Comparison of ENCODE assay signal across 8 cellular contexts in the genomic region with DNA sequence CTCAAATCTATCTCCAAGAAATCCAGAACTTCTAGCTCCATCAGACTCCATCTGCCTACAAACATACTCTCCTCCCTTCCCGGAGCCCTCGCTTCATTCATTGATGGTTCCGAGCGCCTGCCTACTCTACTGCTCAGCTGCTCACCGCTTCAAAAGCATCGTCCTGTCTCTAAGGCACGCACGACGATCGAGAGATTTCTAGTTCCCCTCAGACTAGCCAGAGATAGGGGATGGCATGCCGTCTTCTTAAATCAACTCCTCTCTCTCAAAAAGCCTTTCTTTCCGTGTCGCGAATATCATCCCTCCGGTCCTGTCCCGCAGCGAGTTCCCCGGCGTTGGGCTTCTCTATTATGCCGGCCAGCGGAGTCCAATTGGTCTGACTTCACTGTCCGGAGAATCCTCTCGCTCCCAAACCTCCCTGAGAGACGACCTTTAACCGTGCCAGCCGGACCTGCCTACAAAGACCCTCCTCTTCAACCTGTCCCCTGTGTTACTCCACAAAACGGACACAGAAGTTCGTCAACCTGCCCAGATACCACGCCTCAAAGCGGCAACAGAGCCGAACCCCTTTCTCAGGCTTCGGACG. TPM values are rescaled to one million over a fixed set of nuclear protein-coding genes. Genes with fewer than 3 reads are reported as not detected.
DNase-seq lines count a peak whose midpoint lies in the region; ATAC-seq and TF ChIP-seq lines count a peak whose summit lies in the region.

No MANE protein-coding gene starts in this region.

- peak overlapping the region; percentile 19 to 97 (median 80) for H3K27ac ChIP-seq in heart left ventricle
- H3K27ac ChIP-seq in psoas muscle: peak overlapping the region; percentile 92

- no peak for TF ChIP-seq POLR2A in heart left ventricle (IDR thresholded peaks at IDR 0.05)

- peaks cover 51% of the 10 kb centered on the region for H3K4me1 Mint-ChIP-seq in Calu3 (ENCODE audit: low read depth, unreplicated experiment)
- H3K4me1 Mint-ChIP-seq in activated T-helper 1 cell treated with anti-CD3 and anti-CD28 coated beads, Interleukin-12 subunit alpha, Interleukin-12 subunit beta, Interleukin-2, Interleukin-4 antibody, amounts not matched to agents 30 ng/mL and 10 ng/mL and 1 ng/mL, durations not matched to agents 14 hours and 24 hours and 36 hours (ENCODE audit: low read depth): peaks cover 37% of the 10 kb centered on the region

- TF ChIP-seq CTCF in Calu3 (IDR thresholded peaks at IDR 0.05; ENCODE audit: unreplicated experiment): no peak
- TF ChIP-seq CTCF in heart left ventricle (IDR thresholded peaks at IDR 0.05): no peak
- no peak for TF ChIP-seq CTCF in psoas muscle (IDR thresholded peaks at IDR 0.05)

- H3K36me3 ChIP-seq in heart left ventricle (peaks cover 0 to 72% (median 60%) of the 10 kb centered on the region in 9 donors), psoas muscle (ENCODE audit: insufficient read depth in 1 of 2, low read depth in 1 of 2) (peaks cover 5 to 73% of the 10 kb centered on the region in 2 donors)

- H3K27ac Mint-ChIP-seq in Calu3 (ENCODE audit: unreplicated experiment): peak overlapping the region; percentile 99
- peak overlapping the region; percentile 92 for H3K27ac Mint-ChIP-seq in activated T-helper 1 cell treated with anti-CD3 and anti-CD28 coated beads, Interleukin-12 subunit alpha, Interleukin-12 subunit beta, Interleukin-2, Interleukin-4 antibody, amounts not matched to agents 30 ng/mL and 10 ng/mL and 1 ng/mL, durations not matched to agents 14 hours and 24 hours and 36 hours

- no peaks in the 10 kb centered on the region for H3K27me3 ChIP-seq in heart left ventricle
- no peaks in the 10 kb centered on the region for H3K27me3 ChIP-seq in psoas muscle (ENCODE audit: insufficient read depth in 3 of 3, low read length in 2 of 3)

- H3K4me3 Mint-ChIP-seq in Calu3 (ENCODE audit: low read depth, unreplicated experiment): peak overlapping the region; percentile 96
- peak overlapping the region; percentile 98 for H3K4me3 Mint-ChIP-seq in activated T-helper 1 cell treated with anti-CD3 and anti-CD28 coated beads, Interleukin-12 subunit alpha, Interleukin-12 subunit beta, Interleukin-2, Interleukin-4 antibody, amounts not matched to agents 30 ng/mL and 10 ng/mL and 1 ng/mL, durations not matched to agents 14 hours and 24 hours and 36 hours

- CTCF ChIA-PET in Calu3 (lab: Charles Lee): interaction anchor here (0.6 to 2.4 kb wide), 10 partner anchors 8 to 425 kb away, joined by 3 to 14 read pairs (median 3); partner anchors contain the start of genes C11orf98, CSKMT, HNRNPUL2 and TUT1

- DNase-seq in Calu3 (no peak), HT-29 (ENCODE audit: low spot score) (peak; percentile 53), heart left ventricle (no peak), psoas muscle (no peak), amniotic stem cell (lab: John Stamatoyannopoulos, UW) (no peak), hippocampal formation (lab: John Stamatoyannopoulos, UW) (no peak)
- no peak for DNase-seq in activated T-helper 1 cell treated with anti-CD3 and anti-CD28 coated beads, Interleukin-12 subunit alpha, Interleukin-12 subunit beta, Interleukin-2, Interleukin-4 antibody, amounts not matched to agents 30 ng/mL and 10 ng/mL and 1 ng/mL, durations not matched to agents 14 hours and 24 hours and 36 hours (ENCODE audit: low spot score)

- ATAC-seq in heart left ventricle (peak in 1 of 4 donors; percentile 4), psoas muscle (peak in 3 of 4 donors; percentile 0 to 3 (median 0)), HG02852 (IDR thresholded peaks at IDR 0.05; ENCODE audit: unreplicated experiment) (no peak)

- H3K36me3 Mint-ChIP-seq in Calu3 (ENCODE audit: insufficient read depth, unreplicated experiment): peaks cover 78% of the 10 kb centered on the region
- H3K36me3 Mint-ChIP-seq in activated T-helper 1 cell treated with anti-CD3 and anti-CD28 coated beads, Interleukin-12 subunit alpha, Interleukin-12 subunit beta, Interleukin-2, Interleukin-4 antibody, amounts not matched to agents 30 ng/mL and 10 ng/mL and 1 ng/mL, durations not matched to agents 14 hours and 24 hours and 36 hours (ENCODE audit: low read depth): peaks cover 57% of the 10 kb centered on the region

- intact Hi-C loops in Calu3 (cut with micrococcal nuclease; ENCODE audit: unreplicated experiment): no loop called here
- intact Hi-C loops in activated T-helper 1 cell treated with anti-CD3 and anti-CD28 coated beads, Interleukin-12 subunit alpha, Interleukin-12 subunit beta, Interleukin-2, Interleukin-4 antibody, amounts not matched to agents 30 ng/mL and 10 ng/mL and 1 ng/mL, durations not matched to agents 14 hours and 24 hours and 36 hours (cut with micrococcal nuclease): loop anchor here (1.0 to 5.0 kb wide), 5 partner anchors 16 to 309 kb away; partner anchors contain the start of genes SLC3A2 and TUT1
- intact Hi-C loops in heart left ventricle (cut with DNase I): loop anchor here in 1 of 10 donors (1.0 kb wide), 1 partner anchor 13 kb away; no protein-coding TSS in a partner anchor
- intact Hi-C loops in psoas muscle (cut with DNase I): loop anchor here in 1 of 2 donors (10.0 kb wide), 1 partner anchor 282 kb away; no protein-coding TSS in a partner anchor

- no peaks in the 10 kb centered on the region for H3K9me3 Mint-ChIP-seq in Calu3 (ENCODE audit: low read depth, unreplicated experiment)
- H3K9me3 Mint-ChIP-seq in activated T-helper 1 cell treated with anti-CD3 and anti-CD28 coated beads, Interleukin-12 subunit alpha, Interleukin-12 subunit beta, Interleukin-2, Interleukin-4 antibody, amounts not matched to agents 30 ng/mL and 10 ng/mL and 1 ng/mL, durations not matched to agents 14 hours and 24 hours and 36 hours: no peaks in the 10 kb centered on the region

- peak overlapping the region; percentile 58 to 95 (median 76) for H3K4me3 ChIP-seq in heart left ventricle
- H3K4me3 ChIP-seq in psoas muscle: peak overlapping the region; percentile 90

- WGBS in heart left ventricle, 4 donors: 0 to 1% (median 1%) methylated on average over 33 of the region's 33 CpGs
- WGBS in psoas muscle, 3 donors: 0 to 1% (median 1%) methylated on average over 33 of the region's 33 CpGs

- H3K9me3 ChIP-seq in heart left ventricle (no peaks in the 10 kb centered on the region), psoas muscle (no peaks in the 10 kb centered on the region)

- BruUV-seq in Calu3 (replicated peaks; lab: Mats Ljungman, UMichigan): TSS peak; percentile 53

- no peaks in the 10 kb centered on the region for H3K27me3 Mint-ChIP-seq in Calu3 (ENCODE audit: unreplicated experiment)
- no peaks in the 10 kb centered on the region for H3K27me3 Mint-ChIP-seq in activated T-helper 1 cell treated with anti-CD3 and anti-CD28 coated beads, Interleukin-12 subunit alpha, Interleukin-12 subunit beta, Interleukin-2, Interleukin-4 antibody, amounts not matched to agents 30 ng/mL and 10 ng/mL and 1 ng/mL, durations not matched to agents 14 hours and 24 hours and 36 hours (ENCODE audit: insufficient read depth)

- H3K4me1 ChIP-seq in heart left ventricle (peaks cover 7 to 67% (median 44%) of the 10 kb centered on the region in 12 donors), psoas muscle (peaks cover 55% of the 10 kb centered on the region)

RNA-seq across cellular contexts. Expression of gene EEF1G, which starts 0.6 kb away (rescaled TPM):
- total RNA-seq in Calu3 (2022) (970 and 1,189 TPM in 2 replicates), heart left ventricle (1,000 to 10,000 TPM in 3 of 9 donors, 100 to 1,000 TPM in 6; 799 to 1,135 (median 929) TPM), psoas muscle (1,000 to 10,000 TPM; 1,137 to 1,954 (median 1,509) TPM)
- 1,888 and 1,945 TPM in 2 replicates for total RNA-seq in HT-29 (2014; rRNA removed; shearing (Covaris generic))
- total RNA-seq in activated T-helper 1 cell treated with anti-CD3 and anti-CD28 coated beads, Interleukin-12 subunit alpha, Interleukin-12 subunit beta, Interleukin-2, Interleukin-4 antibody, amounts not matched to agents 30 ng/mL and 10 ng/mL and 1 ng/mL, durations not matched to agents 14 hours and 24 hours and 36 hours: 1,154 and 1,169 TPM in 2 replicates
- polyA plus RNA-seq in heart left ventricle (1,000 to 10,000 TPM in 1 of 2 donors, 100 to 1,000 TPM in 1; 549 to 1,190 TPM), psoas muscle (1,000 to 10,000 TPM; 1,687 to 2,356 (median 2,243) TPM)

RNA-seq across cellular contexts. Expression of gene TUT1, which starts 18.2 kb away (rescaled TPM):
- total RNA-seq in Calu3 (2022) (21.9 and 26.3 TPM in 2 replicates), heart left ventricle (10 to 100 TPM in 7 of 9 donors, 1 to 10 TPM in 2; 6.3 to 16.3 (median 11.3) TPM), psoas muscle (10 to 100 TPM; 14.3 to 23.7 (median 19.6) TPM)
- total RNA-seq in HT-29 (2014; rRNA removed; shearing (Covaris generic)): 19.3 and 25.1 TPM in 2 replicates
- 38.7 and 40.7 TPM in 2 replicates for total RNA-seq in activated T-helper 1 cell treated with anti-CD3 and anti-CD28 coated beads, Interleukin-12 subunit alpha, Interleukin-12 subunit beta, Interleukin-2, Interleukin-4 antibody, amounts not matched to agents 30 ng/mL and 10 ng/mL and 1 ng/mL, durations not matched to agents 14 hours and 24 hours and 36 hours
- polyA plus RNA-seq in heart left ventricle (10 to 100 TPM in 1 of 2 donors, 1 to 10 TPM in 1; 8.5 to 12.2 TPM), psoas muscle (10 to 100 TPM; 12.1 to 15.5 (median 12.7) TPM)

RNA-seq across cellular contexts. Expression of gene AHNAK, which starts 26.5 kb away (rescaled TPM):
- total RNA-seq in Calu3 (2022) (246 and 253 TPM in 2 replicates), heart left ventricle (100 to 1,000 TPM; 251 to 861 (median 409) TPM), psoas muscle (100 to 1,000 TPM; 376 to 679 (median 425) TPM)
- 281 and 282 TPM in 2 replicates for total RNA-seq in HT-29 (2014; rRNA removed; shearing (Covaris generic))
- total RNA-seq in activated T-helper 1 cell treated with anti-CD3 and anti-CD28 coated beads, Interleukin-12 subunit alpha, Interleukin-12 subunit beta, Interleukin-2, Interleukin-4 antibody, amounts not matched to agents 30 ng/mL and 10 ng/mL and 1 ng/mL, durations not matched to agents 14 hours and 24 hours and 36 hours: 96.5 and 97.2 TPM in 2 replicates
- polyA plus RNA-seq in heart left ventricle (100 to 1,000 TPM in 1 of 2 donors, 10 to 100 TPM in 1; 84.4 to 251 TPM), psoas muscle (100 to 1,000 TPM in 2 of 3 donors, 10 to 100 TPM in 1; 93.5 to 227 (median 206) TPM)

RNA-seq across cellular contexts. Expression of gene MTA2, which starts 28.6 kb away (rescaled TPM):
- total RNA-seq in Calu3 (2022): 90.4 and 97.2 TPM in 2 replicates
- 223 and 229 TPM in 2 replicates for total RNA-seq in HT-29 (2014; rRNA removed; shearing (Covaris generic))
- 224 and 230 TPM in 2 replicates for total RNA-seq in activated T-helper 1 cell treated with anti-CD3 and anti-CD28 coated beads, Interleukin-12 subunit alpha, Interleukin-12 subunit beta, Interleukin-2, Interleukin-4 antibody, amounts not matched to agents 30 ng/mL and 10 ng/mL and 1 ng/mL, durations not matched to agents 14 hours and 24 hours and 36 hours
- 10 to 100 TPM; 24.1 to 55.3 (median 33.7) TPM for total RNA-seq in heart left ventricle
- polyA plus RNA-seq in heart left ventricle: 10 to 100 TPM; 18.4 to 40.3 TPM
- 10 to 100 TPM; 20.0 to 32.5 (median 28.6) TPM for total RNA-seq in psoas muscle
- 10 to 100 TPM; 18.4 to 27.1 (median 26.9) TPM for polyA plus RNA-seq in psoas muscle

RNA-seq across cellular contexts. Expression of gene EML3, which starts 39.5 kb away (rescaled TPM):
- 43.3 and 51.4 TPM in 2 replicates for total RNA-seq in Calu3 (2022)
- 72.3 and 72.5 TPM in 2 replicates for total RNA-seq in HT-29 (2014; rRNA removed; shearing (Covaris generic))
- 164 and 167 TPM in 2 replicates for total RNA-seq in activated T-helper 1 cell treated with anti-CD3 and anti-CD28 coated beads, Interleukin-12 subunit alpha, Interleukin-12 subunit beta, Interleukin-2, Interleukin-4 antibody, amounts not matched to agents 30 ng/mL and 10 ng/mL and 1 ng/mL, durations not matched to agents 14 hours and 24 hours and 36 hours
- total RNA-seq in heart left ventricle: 10 to 100 TPM in 8 of 9 donors, 1 to 10 TPM in 1; 8.8 to 40.9 (median 16.2) TPM
- 10 to 100 TPM; 14.7 to 15.3 TPM for polyA plus RNA-seq in heart left ventricle
- 10 to 100 TPM; 14.1 to 19.5 (median 16.9) TPM for total RNA-seq in psoas muscle
- 10 to 100 TPM in 2 of 3 donors, 1 to 10 TPM in 1; 7.4 to 11.3 (median 11.1) TPM for polyA plus RNA-seq in psoas muscle
